8 cellular contexts compared by ENCODE assay signal in genomic region chr12:57519758-57520007, GRCh38. TPM values are rescaled to one million over a fixed set of nuclear protein-coding genes. Genes with fewer than 3 reads are reported as not detected.
DNase-seq lines count a peak whose midpoint lies in the region; ATAC-seq, FAIRE-seq and TF ChIP-seq lines count a peak whose summit lies in the region.

No MANE protein-coding gene starts in this region.

- TF ChIP-seq POLR2A in HepG2 (IDR thresholded peaks at IDR 0.05; ENCODE audit: insufficient read depth in 1 of 2, low read depth in 2 of 2, low read length in 2 of 2), result no peak
- no peak for TF ChIP-seq POLR2A in tibial nerve (IDR thresholded peaks at IDR 0.05)

- no peak overlapping the region for H2AFZ ChIP-seq in HepG2 (ENCODE audit: low read length)

- peaks cover 35% of the 10 kb centered on the region for H4K20me1 ChIP-seq in HepG2 (ENCODE audit: insufficient read depth, low read length)

- CTCF ChIA-PET in HepG2 (lab: Yijun Ruan, JAX; ENCODE audit: low intra/inter-chr PET ratio, low total read pairs), result no interaction called here

- TF ChIP-seq EP300 in HepG2 (IDR thresholded peaks at IDR 0.05; ENCODE audit: low read depth in 2 of 2, low read length in 2 of 2), result no peak
- TF ChIP-seq EP300 in HepG2 (CRISPR knock-in tag; IDR thresholded peaks at IDR 0.05; ENCODE audit: borderline replicate concordance), result no peak
- TF ChIP-seq EP300 in tibial nerve (IDR thresholded peaks at IDR 0.05), result no peak

- intact Hi-C loops in HepG2 (cut with micrococcal nuclease; ENCODE audit: unreplicated experiment), result loop anchor here (5.0 kb wide), 1 partner anchor 103 kb away; no protein-coding TSS in a partner anchor

- BruUV-seq in HepG2 (replicated peaks; lab: Mats Ljungman, UMichigan), result no TSS peak

- H3K9me3 ChIP-seq in HUES6 (ENCODE audit: control insufficient read depth, insufficient read depth, low read depth, low read length), result no peaks in the 10 kb centered on the region
- no peaks in the 10 kb centered on the region for H3K9me3 ChIP-seq in HepG2 (ENCODE audit: low read length)
- no peaks in the 10 kb centered on the region for H3K9me3 ChIP-seq in tibial nerve

- 0% methylated on average over 1 of the region's 3 CpGs for WGBS in HepG2 (ENCODE audit: low lambda C conversion rate)
- WGBS in tibial nerve, 2 donors, result 0% methylated on average over 2 to 3 of the region's 3 CpGs

- H3K79me2 ChIP-seq in HepG2 (ENCODE audit: insufficient read depth, low read length), result peaks cover 39% of the 10 kb centered on the region

- H3K4me1 ChIP-seq in HUES6 (ENCODE audit: control insufficient read depth, insufficient read depth, low read length) (peaks cover 29% of the 10 kb centered on the region), HepG2 (ENCODE audit: insufficient read depth, low read length) (peaks cover 42% of the 10 kb centered on the region), tibial nerve (peaks cover 0 to 66% (median 51%) of the 10 kb centered on the region in 4 donors)

- POLR2A ChIA-PET in HepG2 (lab: Yijun Ruan, JAX), result interaction anchor here (0.7 to 7.8 kb wide), 25 partner anchors 9 to 431 kb away, joined by 3 to 90 read pairs (median 7); partner anchors contain the start of genes ARHGEF25, B4GALNT1, DCTN2 and GLI1

- ATAC-seq in HepG2 (no peak), HG02759 (IDR thresholded peaks at IDR 0.05; ENCODE audit: unreplicated experiment) (no peak)

- TF ChIP-seq RAD21 in HepG2 (CRISPR knock-in tag; IDR thresholded peaks at IDR 0.05), result no peak

- H3K27me3 ChIP-seq in HUES6 (ENCODE audit: control insufficient read depth, insufficient read depth, low read length), result no peaks in the 10 kb centered on the region
- H3K27me3 ChIP-seq in HepG2 (ENCODE audit: control insufficient read depth in 1 of 2, insufficient read depth in 2 of 2, low read length in 2 of 2), result no peaks in the 10 kb centered on the region; a peak in 1 of 5 replicates
- H3K27me3 ChIP-seq in tibial nerve, result no peaks in the 10 kb centered on the region

- no peak for DNase-seq in HepG2 (ENCODE audit: low spot score)
- DNase-seq in tibial nerve (ENCODE audit: low spot score in 2 of 2), result no peak
- DNase-seq in AG08396 (ENCODE audit: low spot score), result no peak
- DNase-seq in D341Med (ENCODE audit: low spot score), result no peak

- H3K27ac ChIP-seq in 22Rv1, result peak overlapping the region; percentile 100
- H3K27ac ChIP-seq in HUES6 (ENCODE audit: low read depth, low read length), result peak overlapping the region; percentile 84
- H3K27ac ChIP-seq in angular gyrus (ENCODE audit: low read depth, low read length), result peak overlapping the region; percentile 100
- H3K27ac ChIP-seq in HepG2 (ENCODE audit: extremely low read length, insufficient read depth, low read length), result peak overlapping the region; percentile 97
- peak overlapping the region; percentile 96 to 100 (median 99) for H3K27ac ChIP-seq in tibial nerve

- peaks cover 57% of the 10 kb centered on the region for H3K36me3 ChIP-seq in HUES6 (ENCODE audit: control insufficient read depth, insufficient read depth, low read length)
- H3K36me3 ChIP-seq in HepG2 (replicated peaks in 1 of 2; ENCODE audit: control insufficient read depth in 1 of 2, insufficient read depth in 2 of 2, low read length in 2 of 2), result peaks cover 16 to 35% of the 10 kb centered on the region in 2 experiments
- H3K36me3 ChIP-seq in tibial nerve, result peaks cover 5 to 34% (median 15%) of the 10 kb centered on the region in 3 donors

- H3K4me2 ChIP-seq in HepG2 (ENCODE audit: low read depth, low read length), result peak overlapping the region; percentile 85

- TF ChIP-seq CTCF in 22Rv1 (IDR thresholded peaks at IDR 0.05), result no peak
- no peak for TF ChIP-seq CTCF in HepG2 (CRISPR knock-in tag; IDR thresholded peaks at IDR 0.05)
- TF ChIP-seq CTCF in tibial nerve (IDR thresholded peaks at IDR 0.05), result no peak

- in situ Hi-C loops in HepG2 (cut with HindIII; ENCODE audit: extremely low pct_ligation_motif_present, low pct_unique_long_range_greater_than_20kb), result no loop called here

- H3K4me3 ChIP-seq in HUES6 (ENCODE audit: low read depth, low read length), result peak overlapping the region; percentile 90
- peak overlapping the region; percentile 70 to 99 (median 97) for H3K4me3 ChIP-seq in HepG2 (replicated peaks in 1 of 3; ENCODE audit: insufficient read depth in 1 of 3, low read depth in 2 of 3, low read length in 3 of 3)
- H3K4me3 ChIP-seq in tibial nerve, result peak overlapping the region; percentile 64 to 91 (median 82)

- H3K9ac ChIP-seq in HUES6 (ENCODE audit: low read length) (peak overlapping the region; percentile 99), HepG2 (ENCODE audit: insufficient read depth, low read depth, low read length) (peak overlapping the region; percentile 100)

- no peak for FAIRE-seq in HepG2 (lab: Jason Lieb, UNC)

RNA-seq across cellular contexts. Expression of gene DDIT3, which starts 0.6 kb away (rescaled TPM):
- total RNA-seq in HepG2 (2016; rRNA removed; fragmentation: Illumina TruSeq; extraction: Trizol), result 17.5 and 27.5 TPM in 2 replicates
- 13.2 and 15.7 TPM in 2 replicates for total RNA-seq in HepG2 (2016; cell fraction: cytosol; rRNA removed; fragmentation: Illumina TruSeq; extraction: Trizol; ENCODE audit: low read depth)
- total RNA-seq in HepG2 (2016; cell fraction: insoluble cytoplasmic fraction; rRNA removed; fragmentation: Illumina TruSeq; extraction: Trizol), result 20.9 and 30.4 TPM in 2 replicates
- 15.9 and 19.3 TPM in 2 replicates for total RNA-seq in HepG2 (2016; cell fraction: membrane; rRNA removed; fragmentation: Illumina TruSeq; extraction: Trizol)
- 37.8 and 43.6 TPM in 2 replicates for total RNA-seq in HepG2 (2016; cell fraction: nucleus; rRNA removed; fragmentation: Illumina TruSeq; extraction: Trizol)
- 45.2 and 48.7 TPM in 2 replicates for polyA plus RNA-seq in HepG2 (2011; rRNA removed)
- polyA plus RNA-seq in HepG2 (2011; cell fraction: cytosol; rRNA removed), result 22.9 and 23.5 TPM in 2 replicates
- polyA plus RNA-seq in HepG2 (2011; cell fraction: nucleus; rRNA removed), result 90.1 and 90.7 TPM in 2 replicates
- 29.8 and 51.1 TPM in 2 replicates for polyA plus RNA-seq in HepG2 (2012)
- 8.3 and 8.5 TPM in 2 replicates for polyA plus RNA-seq in HepG2 (2016; cell fraction: cytosol; fragmentation: Illumina TruSeq; extraction: Trizol; ENCODE audit: low read depth)
- 16.7 and 17.7 TPM in 2 replicates for polyA plus RNA-seq in HepG2 (2016; cell fraction: insoluble cytoplasmic fraction; fragmentation: Illumina TruSeq; extraction: Trizol; ENCODE audit: low read depth)
- polyA plus RNA-seq in HepG2 (2016; cell fraction: membrane; fragmentation: Illumina TruSeq; extraction: Trizol; ENCODE audit: low read depth), result 9.9 and 11.5 TPM in 2 replicates
- 85.6 and 93.4 TPM in 2 replicates for polyA plus RNA-seq in HepG2 (2016; cell fraction: nucleus; fragmentation: Illumina TruSeq; extraction: Trizol; ENCODE audit: insufficient read depth, low read depth)
- 11.9 and 14.2 TPM in 2 replicates for polyA minus RNA-seq in HepG2 (2011; rRNA and poly(A)+ RNA removed; ENCODE audit: low replicate concordance)
- polyA minus RNA-seq in HepG2 (2011; cell fraction: cytosol; rRNA and poly(A)+ RNA removed), result 6.3 and 7.4 TPM in 2 replicates
- polyA minus RNA-seq in HepG2 (2011; cell fraction: nucleus; rRNA and poly(A)+ RNA removed), result 43.4 and 45.6 TPM in 2 replicates
- total RNA-seq in tibial nerve, result 10 to 100 TPM; 35.2 to 49.2 (median 42.1) TPM

RNA-seq across cellular contexts. Expression of gene MBD6, which starts 2.9 kb away (rescaled TPM):
- total RNA-seq in HepG2 (2016; rRNA removed; fragmentation: Illumina TruSeq; extraction: Trizol), result 4.1 and 5.1 TPM in 2 replicates
- total RNA-seq in HepG2 (2016; cell fraction: cytosol; rRNA removed; fragmentation: Illumina TruSeq; extraction: Trizol; ENCODE audit: low read depth), result 4.8 and 5.3 TPM in 2 replicates
- total RNA-seq in HepG2 (2016; cell fraction: insoluble cytoplasmic fraction; rRNA removed; fragmentation: Illumina TruSeq; extraction: Trizol), result 4.0 and 5.3 TPM in 2 replicates
- total RNA-seq in HepG2 (2016; cell fraction: membrane; rRNA removed; fragmentation: Illumina TruSeq; extraction: Trizol), result 6.2 and 8.8 TPM in 2 replicates
- total RNA-seq in HepG2 (2016; cell fraction: nucleus; rRNA removed; fragmentation: Illumina TruSeq; extraction: Trizol), result 6.5 and 10.2 TPM in 2 replicates
- polyA plus RNA-seq in HepG2 (2011; rRNA removed), result 5.9 and 6.1 TPM in 2 replicates
- polyA plus RNA-seq in HepG2 (2011; cell fraction: cytosol; rRNA removed), result 1.1 and 1.8 TPM in 2 replicates
- 36.0 and 45.9 TPM in 2 replicates for polyA plus RNA-seq in HepG2 (2011; cell fraction: nucleus; rRNA removed)
- polyA plus RNA-seq in HepG2 (2012), result 22.8 and 22.9 TPM in 2 replicates
- 3.4 and 4.1 TPM in 2 replicates for polyA plus RNA-seq in HepG2 (2016; cell fraction: cytosol; fragmentation: Illumina TruSeq; extraction: Trizol; ENCODE audit: low read depth)
- polyA plus RNA-seq in HepG2 (2016; cell fraction: insoluble cytoplasmic fraction; fragmentation: Illumina TruSeq; extraction: Trizol; ENCODE audit: low read depth), result 15.7 and 15.8 TPM in 2 replicates
- 16.1 and 18.3 TPM in 2 replicates for polyA plus RNA-seq in HepG2 (2016; cell fraction: membrane; fragmentation: Illumina TruSeq; extraction: Trizol; ENCODE audit: low read depth)
- polyA plus RNA-seq in HepG2 (2016; cell fraction: nucleus; fragmentation: Illumina TruSeq; extraction: Trizol; ENCODE audit: insufficient read depth, low read depth), result 57.7 and 62.7 TPM in 2 replicates
- polyA minus RNA-seq in HepG2 (2011; rRNA and poly(A)+ RNA removed; ENCODE audit: low replicate concordance), result 5.7 and 10.6 TPM in 2 replicates
- 5.4 and 10.1 TPM in 2 replicates for polyA minus RNA-seq in HepG2 (2011; cell fraction: cytosol; rRNA and poly(A)+ RNA removed)
- 15.7 and 16.7 TPM in 2 replicates for polyA minus RNA-seq in HepG2 (2011; cell fraction: nucleus; rRNA and poly(A)+ RNA removed)
- total RNA-seq in tibial nerve, result 10 to 100 TPM; 23.0 to 49.2 (median 40.9) TPM

RNA-seq across cellular contexts. Expression of gene DCTN2, which starts 27.3 kb away (rescaled TPM):
- 72.0 and 75.5 TPM in 2 replicates for total RNA-seq in HepG2 (2016; rRNA removed; fragmentation: Illumina TruSeq; extraction: Trizol)
- total RNA-seq in HepG2 (2016; cell fraction: cytosol; rRNA removed; fragmentation: Illumina TruSeq; extraction: Trizol; ENCODE audit: low read depth), result 16.3 and 20.3 TPM in 2 replicates
- total RNA-seq in HepG2 (2016; cell fraction: insoluble cytoplasmic fraction; rRNA removed; fragmentation: Illumina TruSeq; extraction: Trizol), result 63.9 and 76.9 TPM in 2 replicates
- total RNA-seq in HepG2 (2016; cell fraction: membrane; rRNA removed; fragmentation: Illumina TruSeq; extraction: Trizol), result 38.0 and 40.0 TPM in 2 replicates
- total RNA-seq in HepG2 (2016; cell fraction: nucleus; rRNA removed; fragmentation: Illumina TruSeq; extraction: Trizol), result 43.6 and 51.0 TPM in 2 replicates
- polyA plus RNA-seq in HepG2 (2011; rRNA removed), result 77.4 and 85.7 TPM in 2 replicates
- polyA plus RNA-seq in HepG2 (2011; cell fraction: cytosol; rRNA removed), result 82.2 and 86.7 TPM in 2 replicates
- 67.6 and 71.9 TPM in 2 replicates for polyA plus RNA-seq in HepG2 (2011; cell fraction: nucleus; rRNA removed)
- 70.0 and 93.9 TPM in 2 replicates for polyA plus RNA-seq in HepG2 (2012)
- 26.7 and 27.0 TPM in 2 replicates for polyA plus RNA-seq in HepG2 (2016; cell fraction: cytosol; fragmentation: Illumina TruSeq; extraction: Trizol; ENCODE audit: low read depth)
- 106 and 134 TPM in 2 replicates for polyA plus RNA-seq in HepG2 (2016; cell fraction: insoluble cytoplasmic fraction; fragmentation: Illumina TruSeq; extraction: Trizol; ENCODE audit: low read depth)
- 43.7 and 48.7 TPM in 2 replicates for polyA plus RNA-seq in HepG2 (2016; cell fraction: membrane; fragmentation: Illumina TruSeq; extraction: Trizol; ENCODE audit: low read depth)
- polyA plus RNA-seq in HepG2 (2016; cell fraction: nucleus; fragmentation: Illumina TruSeq; extraction: Trizol; ENCODE audit: insufficient read depth, low read depth), result 110 and 115 TPM in 2 replicates
- 76.1 and 154 TPM in 2 replicates for polyA minus RNA-seq in HepG2 (2011; rRNA and poly(A)+ RNA removed; ENCODE audit: low replicate concordance)
- polyA minus RNA-seq in HepG2 (2011; cell fraction: cytosol; rRNA and poly(A)+ RNA removed), result 60.3 and 62.5 TPM in 2 replicates
- polyA minus RNA-seq in HepG2 (2011; cell fraction: nucleus; rRNA and poly(A)+ RNA removed), result 49.6 and 54.1 TPM in 2 replicates
- total RNA-seq in tibial nerve, result 100 to 1,000 TPM in 3 of 4 donors, 10 to 100 TPM in 1; 92.9 to 138 (median 130) TPM

RNA-seq across cellular contexts. Expression of gene KIF5A, which starts 30.2 kb away (rescaled TPM):
- 1.1 and 1.6 TPM in 2 replicates for total RNA-seq in HepG2 (2016; rRNA removed; fragmentation: Illumina TruSeq; extraction: Trizol)
- total RNA-seq in HepG2 (2016; cell fraction: cytosol; rRNA removed; fragmentation: Illumina TruSeq; extraction: Trizol; ENCODE audit: low read depth), result 0.18 and 0.71 TPM in 2 replicates
- 0.91 and 1.5 TPM in 2 replicates for total RNA-seq in HepG2 (2016; cell fraction: insoluble cytoplasmic fraction; rRNA removed; fragmentation: Illumina TruSeq; extraction: Trizol)
- total RNA-seq in HepG2 (2016; cell fraction: membrane; rRNA removed; fragmentation: Illumina TruSeq; extraction: Trizol), result 0.37 and 0.41 TPM in 2 replicates
- 3.2 and 3.6 TPM in 2 replicates for total RNA-seq in HepG2 (2016; cell fraction: nucleus; rRNA removed; fragmentation: Illumina TruSeq; extraction: Trizol)
- polyA plus RNA-seq in HepG2 (2011; rRNA removed), result 10.3 and 11.9 TPM in 2 replicates
- 2.9 and 3.5 TPM in 2 replicates for polyA plus RNA-seq in HepG2 (2011; cell fraction: cytosol; rRNA removed)
- 35.5 and 41.8 TPM in 2 replicates for polyA plus RNA-seq in HepG2 (2011; cell fraction: nucleus; rRNA removed)
- 8.0 and 9.1 TPM in 2 replicates for polyA plus RNA-seq in HepG2 (2012)
- 0.12 and 0.15 TPM in 2 replicates for polyA plus RNA-seq in HepG2 (2016; cell fraction: cytosol; fragmentation: Illumina TruSeq; extraction: Trizol; ENCODE audit: low read depth)
- 0.97 and 1.1 TPM in 2 replicates for polyA plus RNA-seq in HepG2 (2016; cell fraction: insoluble cytoplasmic fraction; fragmentation: Illumina TruSeq; extraction: Trizol; ENCODE audit: low read depth)
- 0.27 and 0.29 TPM in 2 replicates for polyA plus RNA-seq in HepG2 (2016; cell fraction: membrane; fragmentation: Illumina TruSeq; extraction: Trizol; ENCODE audit: low read depth)
- 7.8 and 8.7 TPM in 2 replicates for polyA plus RNA-seq in HepG2 (2016; cell fraction: nucleus; fragmentation: Illumina TruSeq; extraction: Trizol; ENCODE audit: insufficient read depth, low read depth)
- 0.02 and 2.8 TPM in 2 replicates for polyA minus RNA-seq in HepG2 (2011; rRNA and poly(A)+ RNA removed; ENCODE audit: low replicate concordance)
- polyA minus RNA-seq in HepG2 (2011; cell fraction: cytosol; rRNA and poly(A)+ RNA removed), result 1.9 and 3.0 TPM in 2 replicates
- 17.8 and 18.6 TPM in 2 replicates for polyA minus RNA-seq in HepG2 (2011; cell fraction: nucleus; rRNA and poly(A)+ RNA removed)
- 1 to 10 TPM; 1.9 to 4.8 (median 2.9) TPM for total RNA-seq in tibial nerve

RNA-seq across cellular contexts. Expression of gene MARS1, which starts 31.8 kb away (rescaled TPM):
- total RNA-seq in HepG2 (2016; rRNA removed; fragmentation: Illumina TruSeq; extraction: Trizol), result 177 and 181 TPM in 2 replicates
- total RNA-seq in HepG2 (2016; cell fraction: cytosol; rRNA removed; fragmentation: Illumina TruSeq; extraction: Trizol; ENCODE audit: low read depth), result 69.2 and 77.6 TPM in 2 replicates
- 178 and 182 TPM in 2 replicates for total RNA-seq in HepG2 (2016; cell fraction: insoluble cytoplasmic fraction; rRNA removed; fragmentation: Illumina TruSeq; extraction: Trizol)
- 116 and 124 TPM in 2 replicates for total RNA-seq in HepG2 (2016; cell fraction: membrane; rRNA removed; fragmentation: Illumina TruSeq; extraction: Trizol)
- 147 and 177 TPM in 2 replicates for total RNA-seq in HepG2 (2016; cell fraction: nucleus; rRNA removed; fragmentation: Illumina TruSeq; extraction: Trizol)
- 115 and 167 TPM in 2 replicates for polyA plus RNA-seq in HepG2 (2011; rRNA removed)
- polyA plus RNA-seq in HepG2 (2011; cell fraction: cytosol; rRNA removed), result 90.1 and 98.7 TPM in 2 replicates
- 450 and 538 TPM in 2 replicates for polyA plus RNA-seq in HepG2 (2011; cell fraction: nucleus; rRNA removed)
- polyA plus RNA-seq in HepG2 (2012), result 160 and 209 TPM in 2 replicates
- polyA plus RNA-seq in HepG2 (2016; cell fraction: cytosol; fragmentation: Illumina TruSeq; extraction: Trizol; ENCODE audit: low read depth), result 68.2 and 75.1 TPM in 2 replicates
- polyA plus RNA-seq in HepG2 (2016; cell fraction: insoluble cytoplasmic fraction; fragmentation: Illumina TruSeq; extraction: Trizol; ENCODE audit: low read depth), result 150 and 162 TPM in 2 replicates
- 87.9 and 114 TPM in 2 replicates for polyA plus RNA-seq in HepG2 (2016; cell fraction: membrane; fragmentation: Illumina TruSeq; extraction: Trizol; ENCODE audit: low read depth)
- polyA plus RNA-seq in HepG2 (2016; cell fraction: nucleus; fragmentation: Illumina TruSeq; extraction: Trizol; ENCODE audit: insufficient read depth, low read depth), result 239 and 240 TPM in 2 replicates
- 242 and 269 TPM in 2 replicates for polyA minus RNA-seq in HepG2 (2011; rRNA and poly(A)+ RNA removed; ENCODE audit: low replicate concordance)
- polyA minus RNA-seq in HepG2 (2011; cell fraction: cytosol; rRNA and poly(A)+ RNA removed), result 76.3 and 117 TPM in 2 replicates
- polyA minus RNA-seq in HepG2 (2011; cell fraction: nucleus; rRNA and poly(A)+ RNA removed), result 213 and 244 TPM in 2 replicates
- total RNA-seq in tibial nerve, result 100 to 1,000 TPM in 1 of 4 donors, 10 to 100 TPM in 3; 53.5 to 101 (median 74.2) TPM
